ENCODE assay signal across 1 cellular context in the genomic region with DNA sequence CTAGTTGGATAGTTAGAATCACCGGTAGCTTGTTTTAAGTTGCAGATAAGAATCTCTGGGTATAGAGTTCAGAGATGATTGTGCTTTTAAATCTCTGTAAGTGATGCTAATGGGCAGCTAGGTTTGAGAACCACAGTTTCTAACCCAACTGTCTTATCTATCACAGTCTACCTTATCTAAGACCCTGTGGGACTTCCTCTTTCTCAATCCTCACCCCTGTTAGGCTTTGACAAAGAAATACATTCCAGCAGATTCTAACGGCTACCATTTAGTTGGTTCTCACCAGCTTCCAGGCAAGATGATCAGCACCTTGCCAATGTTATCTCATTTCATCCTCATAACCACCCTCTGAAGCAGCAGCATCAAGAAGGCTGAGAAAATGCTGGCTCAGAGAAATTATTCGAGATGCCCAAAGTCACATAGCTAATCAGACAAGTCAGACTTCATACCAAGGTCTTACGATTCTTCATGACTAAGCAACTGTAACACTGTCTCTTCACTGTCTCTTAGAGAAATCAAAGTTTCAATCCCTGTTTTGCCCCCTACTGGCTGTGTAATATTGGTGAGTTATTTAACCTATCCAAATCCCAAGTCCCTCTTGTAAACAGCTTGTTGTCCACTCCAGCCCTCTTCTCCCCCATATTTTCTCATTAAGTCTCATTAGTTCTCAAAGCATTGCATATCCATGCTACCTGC.
TF ChIP-seq lines count a peak whose summit lies in the region.

No MANE protein-coding gene starts in this region.

TF ChIP-seq in H1, 55 proteins besides CTCF, POLR2A, EP300 and RAD21:
- TF ChIP-seq BCL11A (IDR thresholded peaks at IDR 0.05; ENCODE audit: low read depth in 2 of 2, low read length in 2 of 2): no peak
- no peak for TF ChIP-seq TEAD4 (IDR thresholded peaks at IDR 0.05; ENCODE audit: low read depth, low read length)
- TF ChIP-seq CEBPB (IDR thresholded peaks at IDR 0.05; ENCODE audit: low read depth, low read length): no peak
- TF ChIP-seq GABPA (IDR thresholded peaks at IDR 0.05; ENCODE audit: borderline replicate concordance, insufficient read depth, low read length): no peak
- no peak for TF ChIP-seq ATF3 (IDR thresholded peaks at IDR 0.05; ENCODE audit: insufficient read depth, low read depth, low read length)
- no peak for TF ChIP-seq HDAC2 (IDR thresholded peaks at IDR 0.05; ENCODE audit: borderline replicate concordance in 1 of 2, low read depth in 2 of 2, low read length in 2 of 2)
- no peak for TF ChIP-seq NRF1 (IDR thresholded peaks at IDR 0.05; ENCODE audit: low read depth, low read length)
- no peak for TF ChIP-seq POU5F1 (IDR thresholded peaks at IDR 0.05; ENCODE audit: low read depth, low read length)
- no peak for TF ChIP-seq FOSL1 (IDR thresholded peaks at IDR 0.05; ENCODE audit: insufficient read depth, low read depth, low read length)
- TF ChIP-seq SRF (IDR thresholded peaks at IDR 0.05; ENCODE audit: low read depth, low read length): no peak
- TF ChIP-seq SIX5 (IDR thresholded peaks at IDR 0.05; ENCODE audit: low read depth, low read length): no peak
- no peak for TF ChIP-seq EZH2 (IDR thresholded peaks at IDR 0.05; ENCODE audit: low read depth, low read length, severe bottlenecking)
